ENCODE assay signal across 3 cellular contexts in the genomic region with DNA sequence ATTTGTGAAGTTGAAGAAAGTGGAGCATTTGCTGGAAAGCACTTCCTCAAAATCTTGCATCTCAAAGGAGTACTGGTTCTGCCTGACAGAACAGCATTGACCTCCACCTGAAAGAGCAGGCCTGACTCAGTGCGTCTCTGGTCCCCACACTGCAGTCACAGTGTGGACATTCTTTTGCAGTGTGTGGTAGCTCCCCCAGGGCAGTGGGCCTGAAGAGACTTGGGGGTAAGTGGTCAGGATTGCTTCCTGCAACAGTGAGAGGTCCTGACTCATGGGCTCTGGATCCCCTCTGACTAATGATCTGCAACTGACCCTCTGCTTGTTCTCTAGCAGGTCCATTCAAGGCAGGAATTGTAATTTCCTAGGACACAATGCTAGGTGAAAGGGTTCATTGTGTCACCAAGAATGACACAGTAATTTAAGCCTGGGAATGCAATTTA.
TF ChIP-seq lines count a peak whose summit lies in the region.

No MANE protein-coding gene starts in this region.

TF ChIP-seq in GM12891, 5 proteins besides CTCF, POLR2A, EP300 and RAD21:
- TF ChIP-seq TAF1 (IDR thresholded peaks at IDR 0.05; ENCODE audit: low read depth, low read length) (no peak), POU2F2 (IDR thresholded peaks at IDR 0.05; ENCODE audit: low read depth, low read length) (no peak), POLR2AphosphoS5 (IDR thresholded peaks at IDR 0.05; ENCODE audit: low read depth, low read length) (no peak), PAX5 (IDR thresholded peaks at IDR 0.05; ENCODE audit: insufficient read depth, low read length, severe bottlenecking) (no peak), SPI1 (IDR thresholded peaks at IDR 0.05; ENCODE audit: low read depth, low read length) (peak; percentile 87)

TF ChIP-seq in IMR-90, 13 proteins besides CTCF, POLR2A, EP300 and RAD21:
- TF ChIP-seq CEBPB (IDR thresholded peaks at IDR 0.05; ENCODE audit: low read depth, low read length) (peak; percentile 66), FOS (IDR thresholded peaks at IDR 0.05; ENCODE audit: low read depth, low read length) (peak; percentile 74), MAZ (IDR thresholded peaks at IDR 0.05; ENCODE audit: borderline replicate concordance, low read depth, low read length) (peak; percentile 49; the same call in 1 of the 2 replicates), RCOR1 (IDR thresholded peaks at IDR 0.05; ENCODE audit: insufficient replicate concordance, low read length) (peak; percentile 54), BHLHE40 (IDR thresholded peaks at IDR 0.05; ENCODE audit: low read depth, low read length) (no peak)
TF ChIP-seq in IMR-90: peak in this region for 4.

TF ChIP-seq in HepG2, 621 proteins besides CTCF, POLR2A, EP300 and RAD21:
- TF ChIP-seq PITX1 (CRISPR knock-in tag; IDR thresholded peaks at IDR 0.05) (no peak), ZNF430 (CRISPR knock-in tag; IDR thresholded peaks at IDR 0.05) (no peak), KMT2A (CRISPR knock-in tag; IDR thresholded peaks at IDR 0.05) (no peak), HIVEP1 (CRISPR knock-in tag; IDR thresholded peaks at IDR 0.05) (no peak), ZNF672 (CRISPR knock-in tag; IDR thresholded peaks at IDR 0.05) (no peak), CEBPG (CRISPR knock-in tag; IDR thresholded peaks at IDR 0.05) (no peak)
- TF ChIP-seq, protein P1, sequence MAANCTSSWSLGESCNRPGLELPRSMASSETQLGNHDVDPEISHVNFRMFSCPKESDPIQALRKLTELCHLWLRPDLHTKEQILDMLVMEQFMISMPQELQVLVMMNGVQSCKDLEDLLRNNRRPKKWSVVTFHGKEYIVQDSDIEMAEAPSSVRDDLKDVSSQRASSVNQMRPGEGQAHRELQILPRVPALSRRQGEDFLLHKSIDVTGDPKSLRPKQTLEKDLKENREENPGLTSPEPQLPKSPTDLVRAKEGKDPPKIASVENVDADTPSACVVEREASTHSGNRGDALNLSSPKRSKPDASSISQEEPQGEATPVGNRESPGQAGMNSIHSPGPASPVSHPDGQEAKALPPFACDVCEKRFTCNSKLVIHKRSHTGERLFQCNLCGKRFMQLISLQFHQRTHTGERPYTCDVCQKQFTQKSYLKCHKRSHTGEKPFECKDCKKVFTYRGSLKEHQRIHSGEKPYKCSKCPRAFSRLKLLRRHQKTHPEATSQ (CRISPR knock-in tag; IDR thresholded peaks at IDR 0.05; ENCODE audit: borderline replicate concordance), result no peak
- TF ChIP-seq, protein P2, sequence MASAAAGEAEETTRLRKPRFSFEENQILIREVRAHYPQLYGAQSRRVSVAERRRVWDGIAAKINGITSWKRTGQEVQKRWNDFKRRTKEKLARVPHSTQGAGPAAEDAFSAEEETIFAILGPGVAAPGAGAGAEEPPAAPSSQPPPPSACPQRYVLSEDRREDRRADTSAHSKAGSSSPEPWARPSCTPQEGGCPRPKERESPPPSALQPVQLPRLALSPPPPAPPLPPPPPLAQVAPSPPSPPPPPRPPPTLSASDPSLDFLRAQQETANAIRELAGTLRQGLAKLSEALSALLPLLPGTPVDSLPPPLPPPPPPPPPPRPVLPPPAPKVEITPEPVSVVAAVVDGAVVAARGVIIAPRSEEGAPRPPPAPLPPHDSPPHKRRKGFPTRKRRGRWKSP (CRISPR knock-in tag; IDR thresholded peaks at IDR 0.05), result no peak
- TF ChIP-seq, protein P3, sequence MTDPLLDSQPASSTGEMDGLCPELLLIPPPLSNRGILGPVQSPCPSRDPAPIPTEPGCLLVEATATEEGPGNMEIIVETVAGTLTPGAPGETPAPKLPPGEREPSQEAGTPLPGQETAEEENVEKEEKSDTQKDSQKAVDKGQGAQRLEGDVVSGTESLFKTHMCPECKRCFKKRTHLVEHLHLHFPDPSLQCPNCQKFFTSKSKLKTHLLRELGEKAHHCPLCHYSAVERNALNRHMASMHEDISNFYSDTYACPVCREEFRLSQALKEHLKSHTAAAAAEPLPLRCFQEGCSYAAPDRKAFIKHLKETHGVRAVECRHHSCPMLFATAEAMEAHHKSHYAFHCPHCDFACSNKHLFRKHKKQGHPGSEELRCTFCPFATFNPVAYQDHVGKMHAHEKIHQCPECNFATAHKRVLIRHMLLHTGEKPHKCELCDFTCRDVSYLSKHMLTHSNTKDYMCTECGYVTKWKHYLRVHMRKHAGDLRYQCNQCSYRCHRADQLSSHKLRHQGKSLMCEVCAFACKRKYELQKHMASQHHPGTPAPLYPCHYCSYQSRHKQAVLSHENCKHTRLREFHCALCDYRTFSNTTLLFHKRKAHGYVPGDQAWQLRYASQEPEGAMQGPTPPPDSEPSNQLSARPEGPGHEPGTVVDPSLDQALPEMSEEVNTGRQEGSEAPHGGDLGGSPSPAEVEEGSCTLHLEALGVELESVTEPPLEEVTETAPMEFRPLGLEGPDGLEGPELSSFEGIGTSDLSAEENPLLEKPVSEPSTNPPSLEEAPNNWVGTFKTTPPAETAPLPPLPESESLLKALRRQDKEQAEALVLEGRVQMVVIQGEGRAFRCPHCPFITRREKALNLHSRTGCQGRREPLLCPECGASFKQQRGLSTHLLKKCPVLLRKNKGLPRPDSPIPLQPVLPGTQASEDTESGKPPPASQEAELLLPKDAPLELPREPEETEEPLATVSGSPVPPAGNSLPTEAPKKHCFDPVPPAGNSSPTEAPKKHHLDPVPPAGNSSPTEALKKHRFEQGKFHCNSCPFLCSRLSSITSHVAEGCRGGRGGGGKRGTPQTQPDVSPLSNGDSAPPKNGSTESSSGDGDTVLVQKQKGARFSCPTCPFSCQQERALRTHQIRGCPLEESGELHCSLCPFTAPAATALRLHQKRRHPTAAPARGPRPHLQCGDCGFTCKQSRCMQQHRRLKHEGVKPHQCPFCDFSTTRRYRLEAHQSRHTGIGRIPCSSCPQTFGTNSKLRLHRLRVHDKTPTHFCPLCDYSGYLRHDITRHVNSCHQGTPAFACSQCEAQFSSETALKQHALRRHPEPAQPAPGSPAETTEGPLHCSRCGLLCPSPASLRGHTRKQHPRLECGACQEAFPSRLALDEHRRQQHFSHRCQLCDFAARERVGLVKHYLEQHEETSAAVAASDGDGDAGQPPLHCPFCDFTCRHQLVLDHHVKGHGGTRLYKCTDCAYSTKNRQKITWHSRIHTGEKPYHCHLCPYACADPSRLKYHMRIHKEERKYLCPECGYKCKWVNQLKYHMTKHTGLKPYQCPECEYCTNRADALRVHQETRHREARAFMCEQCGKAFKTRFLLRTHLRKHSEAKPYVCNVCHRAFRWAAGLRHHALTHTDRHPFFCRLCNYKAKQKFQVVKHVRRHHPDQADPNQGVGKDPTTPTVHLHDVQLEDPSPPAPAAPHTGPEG (CRISPR knock-in tag; IDR thresholded peaks at IDR 0.05), result no peak
- TF ChIP-seq, protein P4, sequence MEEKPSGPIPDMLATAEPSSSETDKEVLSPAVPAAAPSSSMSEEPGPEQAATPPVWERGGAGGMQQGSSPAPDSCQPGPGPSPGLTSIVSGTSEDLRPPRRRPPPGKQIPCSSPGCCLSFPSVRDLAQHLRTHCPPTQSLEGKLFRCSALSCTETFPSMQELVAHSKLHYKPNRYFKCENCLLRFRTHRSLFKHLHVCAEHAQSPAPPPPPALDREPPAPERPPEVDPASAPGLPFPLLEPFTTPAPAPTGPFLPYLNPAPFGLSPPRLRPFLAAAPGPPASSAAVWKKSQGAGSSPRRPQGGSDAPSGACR (CRISPR knock-in tag; IDR thresholded peaks at IDR 0.05), result no peak
- TF ChIP-seq, protein P5, sequence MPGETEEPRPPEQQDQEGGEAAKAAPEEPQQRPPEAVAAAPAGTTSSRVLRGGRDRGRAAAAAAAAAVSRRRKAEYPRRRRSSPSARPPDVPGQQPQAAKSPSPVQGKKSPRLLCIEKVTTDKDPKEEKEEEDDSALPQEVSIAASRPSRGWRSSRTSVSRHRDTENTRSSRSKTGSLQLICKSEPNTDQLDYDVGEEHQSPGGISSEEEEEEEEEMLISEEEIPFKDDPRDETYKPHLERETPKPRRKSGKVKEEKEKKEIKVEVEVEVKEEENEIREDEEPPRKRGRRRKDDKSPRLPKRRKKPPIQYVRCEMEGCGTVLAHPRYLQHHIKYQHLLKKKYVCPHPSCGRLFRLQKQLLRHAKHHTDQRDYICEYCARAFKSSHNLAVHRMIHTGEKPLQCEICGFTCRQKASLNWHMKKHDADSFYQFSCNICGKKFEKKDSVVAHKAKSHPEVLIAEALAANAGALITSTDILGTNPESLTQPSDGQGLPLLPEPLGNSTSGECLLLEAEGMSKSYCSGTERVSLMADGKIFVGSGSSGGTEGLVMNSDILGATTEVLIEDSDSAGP (CRISPR knock-in tag; IDR thresholded peaks at IDR 0.05; ENCODE audit: borderline replicate concordance), result no peak
